Comparison of ENCODE assay signal across 21 cellular contexts in the genomic region with DNA sequence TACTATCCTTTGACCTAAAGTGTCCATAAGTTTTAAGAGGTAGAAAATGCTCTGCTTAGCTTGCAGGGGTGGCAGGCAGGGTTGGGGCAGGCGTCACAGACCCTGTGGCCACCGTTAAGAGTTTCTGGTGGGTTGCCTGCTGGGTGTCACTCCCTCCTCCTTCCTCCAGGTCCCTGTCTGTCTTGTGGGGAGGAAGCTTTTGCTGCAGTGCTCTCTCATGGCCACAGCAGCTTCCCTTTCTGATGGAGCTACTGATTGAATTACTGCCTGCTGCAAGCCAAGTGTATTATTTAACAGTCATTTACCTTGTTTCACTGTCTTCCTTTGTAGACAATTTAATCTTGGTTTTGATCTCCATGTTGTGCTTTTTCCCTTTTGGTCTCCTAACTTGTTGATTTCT.
DNase-seq lines count a peak whose midpoint lies in the region; ATAC-seq lines count a peak whose summit lies in the region.
"Had no signal": no experiment of that assay in that cellular context is flagged by ENCODE, and none has a peak within 500 bp of the region (broad histone marks: within the 10 kb centered on the region; RNA-seq: fewer than 3 reads in every experiment).

No MANE protein-coding gene starts in this region.

- H2BK15ac ChIP-seq in mesendoderm (replicated peaks; ENCODE audit: low read depth), result no peak overlapping the region

- no peaks in the 10 kb centered on the region for H3K79me1 ChIP-seq in mesendoderm (ENCODE audit: low read length)

- H3K56ac ChIP-seq in mesendoderm (ENCODE audit: low read length), result no peak overlapping the region

- no peak overlapping the region for H4K5ac ChIP-seq in mesendoderm (ENCODE audit: low read length)

- H3K27ac Mint-ChIP-seq in T-cell, result no peak overlapping the region
- H3K27ac Mint-ChIP-seq: CD8-positive, alpha-beta T cell had no signal

- H3K79me2 ChIP-seq in mesendoderm (ENCODE audit: control insufficient read depth, insufficient read depth, low read length), result no peaks in the 10 kb centered on the region

- POLR2A ChIA-PET in T-cell (lab: Charles Lee), result no interaction called here

- no peaks in the 10 kb centered on the region for H3K4me1 Mint-ChIP-seq in T-cell

- H3K36me3 ChIP-seq in mesendoderm (ENCODE audit: control insufficient read depth, insufficient read depth, low read length), result no peaks in the 10 kb centered on the region
- H3K36me3 ChIP-seq: BLaER1 treated with 17β-estradiol and CSF1 and Interleukin-3, amounts not matched to agents 10 nM and 100 nM; SJSA1 had no signal

- no peak overlapping the region for H3K4me3 Mint-ChIP-seq in T-cell
- H3K4me3 Mint-ChIP-seq: CD8-positive, alpha-beta T cell had no signal

- H3K18ac ChIP-seq in mesendoderm (ENCODE audit: low read length), result no peak overlapping the region

- CTCF ChIA-PET in T-cell (lab: Charles Lee), result no interaction called here

- no CpG with 5 or more reads among the region's 2 CpGs for WGBS in mesendoderm (ENCODE audit: extremely low coverage, insufficient coverage, low lambda C conversion rate)

- no peak overlapping the region for H2BK120ac ChIP-seq in mesendoderm (ENCODE audit: low read depth, low read length)

- no peak overlapping the region for H2AK5ac ChIP-seq in mesendoderm (ENCODE audit: low read length)

- DNase-seq in SK-N-DZ (ENCODE audit: low spot score), result peak; percentile 2
- DNase-seq in mesendoderm, result peak; percentile 28
- DNase-seq in T-cell, result no peak
- DNase-seq in mucosa of gallbladder (ENCODE audit: low spot score), result no peak
- DNase-seq: CD8-positive, alpha-beta T cell; DMS79 treated with DMSO at 0.1 percent for 48 hours; GM23248; KG1; NCI-H1048; NCI-H1436; NCI-H2029; NCI-H526; SW 1271 had no signal

- no peak overlapping the region for H3K4me3 ChIP-seq in mesendoderm (ENCODE audit: low read length)
- H3K4me3 ChIP-seq: BLaER1 treated with 17β-estradiol and CSF1 and Interleukin-3, amounts not matched to agents 10 nM and 100 nM; GM23248; SJSA1 had no signal

- no peak overlapping the region for H4K8ac ChIP-seq in mesendoderm (ENCODE audit: low read depth, low read length)

- H3K9me3 Mint-ChIP-seq in T-cell, result no peaks in the 10 kb centered on the region
- H3K9me3 Mint-ChIP-seq: CD8-positive, alpha-beta T cell had no signal

- peaks cover 0 to 6% of the 10 kb centered on the region in 2 donors for H3K27me3 Mint-ChIP-seq in T-cell

- H3K27ac ChIP-seq in mesendoderm (ENCODE audit: low read depth, low read length), result no peak overlapping the region
- H3K27ac ChIP-seq: BLaER1 treated with 17β-estradiol and CSF1 and Interleukin-3, amounts not matched to agents 10 nM and 100 nM; GM23248; SJSA1 had no signal

- H3K9ac ChIP-seq in mesendoderm (ENCODE audit: low read length), result no peak overlapping the region
- H3K9ac ChIP-seq: BLaER1 treated with 17β-estradiol and CSF1 and Interleukin-3, amounts not matched to agents 10 nM and 100 nM; GM23248 had no signal

- no peak overlapping the region for H3K23ac ChIP-seq in mesendoderm (ENCODE audit: low read length)

- H3K27me3 ChIP-seq in mesendoderm (ENCODE audit: insufficient read depth, low read length, poor library complexity), result no peaks in the 10 kb centered on the region
- H3K27me3 ChIP-seq: BLaER1 treated with 17β-estradiol and CSF1 and Interleukin-3, amounts not matched to agents 10 nM and 100 nM; SJSA1 had no signal

- peak; percentile 37 for ATAC-seq in GM18511 (IDR thresholded peaks at IDR 0.05; ENCODE audit: unreplicated experiment)
- peak; percentile 54 for ATAC-seq in HG03432 (IDR thresholded peaks at IDR 0.05; ENCODE audit: unreplicated experiment)
- no peak for ATAC-seq in T-cell (replicated peaks in 1 of 4)
- no peak for ATAC-seq in HG03354 (IDR thresholded peaks at IDR 0.05; ENCODE audit: poor library complexity, severe bottlenecking, unreplicated experiment)
- ATAC-seq: CD8-positive, alpha-beta T cell; HCT116; HepG2; Panc1 had no signal

- no peaks in the 10 kb centered on the region for H3K4me1 ChIP-seq in mesendoderm (ENCODE audit: control insufficient read depth, low read depth, low read length)
- H3K4me1 ChIP-seq: BLaER1 treated with 17β-estradiol and CSF1 and Interleukin-3, amounts not matched to agents 10 nM and 100 nM; SJSA1 had no signal

- no peaks in the 10 kb centered on the region for H3K36me3 Mint-ChIP-seq in T-cell
- H3K36me3 Mint-ChIP-seq: CD8-positive, alpha-beta T cell had no signal

- no peak overlapping the region for H3K4me2 ChIP-seq in mesendoderm (ENCODE audit: low read length)
- H3K4me2 ChIP-seq: BLaER1 treated with 17β-estradiol and CSF1 and Interleukin-3, amounts not matched to agents 10 nM and 100 nM had no signal

- no peak overlapping the region for H2BK5ac ChIP-seq in mesendoderm (ENCODE audit: low read length)

- no peak overlapping the region for H3K4ac ChIP-seq in mesendoderm (ENCODE audit: low read depth, low read length)

Comparison
In these comparisons a context has a peak if more than half of its experiments do, and no peak if none do; other contexts are left out.
1. ATAC-seq: peak in GM18511 (single experiment) and HG03432 (single experiment); none in T-cell (0 of 4) and HG03354 (single experiment).
2. DNase-seq: peak in SK-N-DZ (single experiment) and mesendoderm (single experiment); none in T-cell (0 of 34) and mucosa of gallbladder (single experiment).